In the genomic region with DNA sequence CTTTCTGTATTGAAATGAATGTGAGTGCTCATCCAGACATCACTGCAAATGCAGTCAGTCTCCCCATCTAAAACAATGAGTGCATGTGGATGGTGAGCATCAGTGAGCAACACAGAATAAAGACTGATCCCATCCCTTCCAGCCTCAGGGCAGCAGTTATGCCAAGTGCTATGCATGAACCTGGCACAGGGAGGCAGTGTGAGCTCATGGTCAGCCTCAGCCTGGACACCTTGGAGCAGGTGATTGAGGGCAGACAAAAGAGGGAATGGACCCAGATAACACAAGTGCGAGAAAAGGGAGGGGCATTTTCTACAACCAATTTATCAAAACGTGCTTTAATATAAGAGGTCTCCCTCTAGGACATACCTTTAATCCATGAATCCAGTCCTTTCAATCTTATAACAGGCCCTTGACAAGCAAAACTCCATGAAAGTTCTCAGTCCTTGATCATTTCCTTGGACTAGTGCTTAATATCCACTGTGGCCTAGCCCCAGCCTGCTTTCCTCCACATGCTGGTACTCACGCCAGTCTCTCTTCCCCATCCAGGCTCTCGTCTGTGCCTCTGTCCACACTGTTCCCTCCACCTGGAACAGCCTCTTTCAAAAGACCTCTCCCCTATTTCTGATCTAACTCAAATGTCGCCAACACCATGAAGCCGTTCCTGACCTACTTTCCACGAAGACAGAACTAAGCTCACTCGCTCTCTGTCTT, we compare ENCODE assay signal across 9 cellular contexts.
A peak's percentile ranks its signal among the peaks of the same experiment; 100 is the strongest.
DNase-seq lines count a peak whose midpoint lies in the region; ATAC-seq and TF ChIP-seq lines count a peak whose summit lies in the region.
"Had no signal": no experiment of that assay in that cellular context is flagged by ENCODE, and none has a peak within 500 bp of the region (broad histone marks: within the 10 kb centered on the region; RNA-seq: fewer than 3 reads in every experiment).

No MANE protein-coding gene starts in this region.

- DNase-seq in COLO668 (lab: John Stamatoyannopoulos, UW; ENCODE audit: unreplicated experiment) (peak; percentile 5), LNCaP clone FGC (ENCODE audit: low read depth) (peak; percentile 8), cerebellar cortex (ENCODE audit: low spot score) (peak; percentile 2), medulla oblongata (ENCODE audit: extremely low spot score) (peak; percentile 22), GM19238 (ENCODE audit: insufficient read length, low spot score) (no peak), AML-193 (lab: John Stamatoyannopoulos, UW) (no peak)

- no peak overlapping the region for H3K4me3 ChIP-seq in LNCaP clone FGC (ENCODE audit: low read depth, low read length)
- H3K4me3 ChIP-seq: HAP-1 had no signal

- TF ChIP-seq CTCF in LNCaP clone FGC (IDR thresholded peaks at IDR 0.05; ENCODE audit: control insufficient read depth, extremely low read depth, insufficient read depth), result peak; percentile 96

- no peak for ATAC-seq in HG02840 (IDR thresholded peaks at IDR 0.05; ENCODE audit: low FRiP score, unreplicated experiment)
- no peak for ATAC-seq in GM21526 (IDR thresholded peaks at IDR 0.05; ENCODE audit: low FRiP score, unreplicated experiment)

Comparison
In these comparisons a context has a peak if more than half of its experiments do, and no peak if none do; other contexts are left out.
1. DNase-seq: peak in COLO668 (single experiment), LNCaP clone FGC (single experiment), cerebellar cortex (single experiment) and medulla oblongata (single experiment); none in GM19238 (single experiment) and AML-193 (0 of 2).